ENCODE assay signal across 23 cellular contexts in the genomic region with DNA sequence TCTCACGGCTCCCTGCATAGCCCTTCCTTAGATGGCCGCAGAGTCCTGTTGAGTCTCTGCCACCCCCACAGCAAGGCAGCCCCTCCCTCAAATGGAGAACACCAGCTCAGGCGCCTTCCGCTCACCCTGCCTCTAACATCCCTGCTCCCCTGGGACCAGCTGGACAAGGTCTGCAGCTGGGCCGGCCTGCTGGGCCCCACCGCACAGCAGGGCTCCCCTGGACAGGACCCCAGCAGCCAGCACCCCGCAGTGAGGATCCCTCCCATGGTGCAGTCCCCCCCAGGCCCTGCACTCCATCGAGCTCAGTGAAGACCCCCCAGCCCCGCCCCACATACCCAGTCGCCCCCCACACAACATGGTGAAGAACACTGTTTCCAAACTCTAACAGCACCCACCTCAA. TPM values are rescaled to one million over a fixed set of nuclear protein-coding genes. Genes with fewer than 3 reads are reported as not detected.
"Had no signal": no experiment of that assay in that cellular context is flagged by ENCODE, and none has a peak within 500 bp of the region (broad histone marks: within the 10 kb centered on the region; RNA-seq: fewer than 3 reads in every experiment).

No MANE protein-coding gene starts in this region.

- H3K9me3 Mint-ChIP-seq: activated naive CD4-positive, alpha-beta T cell treated with anti-CD3 and anti-CD28 coated beads, Interleukin-2, amount 50 U/mL, for 24 hours had no signal

- H3K27ac ChIP-seq: ascending aorta, body of pancreas had no signal

- H3K27ac Mint-ChIP-seq: activated CD8-positive, alpha-beta T cell treated with anti-CD3 and anti-CD28 coated beads, Interleukin-2, amount 10 ng/mL, durations not matched to agents 7 days and 5 days; activated naive CD4-positive, alpha-beta T cell treated with anti-CD3 and anti-CD28 coated beads, Interleukin-2, amount 50 U/mL, for 24 hours; T-helper 17 cell had no signal

- DNase-seq: activated CD4-positive, alpha-beta T cell treated with anti-CD3 and anti-CD28 coated beads for 4 hours; activated CD8-positive, alpha-beta memory T cell treated with anti-CD3 and anti-CD28 coated beads, Interleukin-2, amount 50 U/mL, for 48 hours; activated CD8-positive, alpha-beta T cell treated with anti-CD3 and anti-CD28 coated beads, Interleukin-2, amount 10 ng/mL, durations not matched to agents 7 days and 5 days; activated effector memory CD4-positive, alpha-beta T cell treated with Interleukin-2 at 50 U/mL for 16 hours; activated naive CD4-positive, alpha-beta T cell; activated T-cell treated with anti-CD3 and anti-CD28 coated beads, Interleukin-2, amount 50 U/mL, for 1 hour; amniotic stem cell; body of pancreas; central memory CD4-positive, alpha-beta T cell; NCI-H1105 treated with DMSO at 0.1 percent for 48 hours; NCI-H146; NCI-H187 treated with DMSO at 0.1 percent for 48 hours; NCI-H2081 treated with DMSO at 0.1 percent for 48 hours; NCI-H446; NCI-H524; PC-3; SIG-M5; T-helper 17 cell; T-helper 9 cell had no signal

- H3K27me3 ChIP-seq: ascending aorta, body of pancreas had no signal

- H3K4me3 Mint-ChIP-seq: activated CD8-positive, alpha-beta T cell treated with anti-CD3 and anti-CD28 coated beads, Interleukin-2, amount 10 ng/mL, durations not matched to agents 7 days and 5 days; activated naive CD4-positive, alpha-beta T cell treated with anti-CD3 and anti-CD28 coated beads, Interleukin-2, amount 50 U/mL, for 24 hours; T-helper 17 cell had no signal

- ATAC-seq: activated CD8-positive, alpha-beta T cell treated with anti-CD3 and anti-CD28 coated beads, Interleukin-2, amount 10 ng/mL, durations not matched to agents 7 days and 5 days; body of pancreas; PC-3; T-helper 17 cell had no signal

- H3K27me3 Mint-ChIP-seq: activated naive CD4-positive, alpha-beta T cell treated with anti-CD3 and anti-CD28 coated beads, Interleukin-2, amount 50 U/mL, for 24 hours; T-helper 17 cell had no signal

- H3K4me1 ChIP-seq: ascending aorta had no signal

- FAIRE-seq: bronchial epithelial cell, TTC549 had no signal

- H3K36me3 Mint-ChIP-seq: activated naive CD4-positive, alpha-beta T cell treated with anti-CD3 and anti-CD28 coated beads, Interleukin-2, amount 50 U/mL, for 24 hours had no signal

- H3K9me3 ChIP-seq: ascending aorta, body of pancreas had no signal

- H3K4me3 ChIP-seq: ascending aorta, body of pancreas had no signal

RNA-seq across cellular contexts. Expression of a gene that starts 37.8 kb away (rescaled TPM):
- total RNA-seq: ascending aorta, bronchial epithelial cell, PC-3 had no signal
